21 cellular contexts compared by ENCODE assay signal in genomic region chr10:48249004-48249762, GRCh38. TPM values are rescaled to one million over a fixed set of nuclear protein-coding genes. Genes with fewer than 3 reads are reported as not detected.
A peak's percentile ranks its signal among the peaks of the same experiment; 100 is the strongest.
DNase-seq lines count a peak whose midpoint lies in the region; ATAC-seq and TF ChIP-seq lines count a peak whose summit lies in the region.
"Had no signal": no experiment of that assay in that cellular context is flagged by ENCODE, and none has a peak within 500 bp of the region (broad histone marks: within the 10 kb centered on the region; RNA-seq: fewer than 3 reads in every experiment).

No MANE protein-coding gene starts in this region.

- H3K9me3 ChIP-seq in right atrium auricular region (no peaks in the 10 kb centered on the region), H9 (ENCODE audit: control insufficient read depth, low read depth, low read length) (no peaks in the 10 kb centered on the region), upper lobe of right lung (no peaks in the 10 kb centered on the region)
- H3K9me3 ChIP-seq: BLaER1, SJCRH30 had no signal

- H3K36me3 Mint-ChIP-seq in H9 (ENCODE audit: insufficient read depth in 1 of 3, low read depth in 3 of 3), result no peaks in the 10 kb centered on the region
- no peaks in the 10 kb centered on the region for H3K36me3 Mint-ChIP-seq in activated naive CD8-positive, alpha-beta T cell treated with anti-CD3 and anti-CD28 coated beads, Interleukin-2, amount 50 U/mL, for 24 hours (ENCODE audit: low read depth)
- H3K36me3 Mint-ChIP-seq: CD4-positive, alpha-beta memory T cell had no signal

- no peak overlapping the region for H2BK120ac ChIP-seq in H9 (ENCODE audit: low read depth, low read length, poor library complexity, severe bottlenecking)

- no peak overlapping the region for H4K8ac ChIP-seq in H9 (replicated peaks; ENCODE audit: insufficient read length, low read depth, low read length)

- no peak overlapping the region for H4K5ac ChIP-seq in H9 (ENCODE audit: insufficient read length, low read depth, low read length)

- peaks cover 0 to 53% of the 10 kb centered on the region in 2 donors for H3K4me1 ChIP-seq in right atrium auricular region
- H3K4me1 ChIP-seq in H9 (ENCODE audit: insufficient read depth, low read length), result peaks cover 2% of the 10 kb centered on the region; the same call in 1 of the 2 replicates
- H3K4me1 ChIP-seq in upper lobe of right lung, result no peaks in the 10 kb centered on the region
- H3K4me1 ChIP-seq: SJCRH30 had no signal

- no peak overlapping the region for H3T11ph ChIP-seq in H9 (ENCODE audit: low read length)

- H3K36me3 ChIP-seq in right atrium auricular region (no peaks in the 10 kb centered on the region), upper lobe of right lung (no peaks in the 10 kb centered on the region)
- H3K36me3 ChIP-seq: BLaER1, SJCRH30 had no signal

- no peak overlapping the region for H3K4me3 ChIP-seq in right atrium auricular region
- no peak overlapping the region for H3K4me3 ChIP-seq in upper lobe of right lung
- H3K4me3 ChIP-seq: BLaER1, SJCRH30 had no signal

- no peaks in the 10 kb centered on the region for H3K79me1 ChIP-seq in H9 (ENCODE audit: insufficient read depth, low read depth, low read length, poor library complexity, severe bottlenecking)

- no peak overlapping the region for H3K14ac ChIP-seq in H9 (ENCODE audit: insufficient read depth, low read length)

- no peak overlapping the region for H3K4me2 ChIP-seq in H9 (ENCODE audit: insufficient read depth, insufficient read length, low read length)
- H3K4me2 ChIP-seq: KMS-11 had no signal

- H4K91ac ChIP-seq in H9 (ENCODE audit: insufficient read length, low read depth, low read length), result no peak overlapping the region

- no CpG with 5 or more reads among the region's 6 CpGs for WGBS in H9 (ENCODE audit: extremely low coverage, insufficient read length, low lambda C conversion rate)

- no peak overlapping the region for H2AK5ac ChIP-seq in H9 (ENCODE audit: insufficient read length, low read length)

- no peak overlapping the region for H3K9ac ChIP-seq in H9 (ENCODE audit: extremely low read depth, insufficient read length, low read length)
- H3K9ac ChIP-seq: BLaER1, KMS-11 had no signal

- H3K23ac ChIP-seq in H9 (ENCODE audit: insufficient read length, low read depth, low read length), result no peak overlapping the region

- no peaks in the 10 kb centered on the region for H3K27me3 Mint-ChIP-seq in H9 (ENCODE audit: low read depth)
- H3K27me3 Mint-ChIP-seq in activated naive CD8-positive, alpha-beta T cell treated with anti-CD3 and anti-CD28 coated beads, Interleukin-2, amount 50 U/mL, for 24 hours, result no peaks in the 10 kb centered on the region

- H4K20me1 ChIP-seq in H9 (ENCODE audit: control insufficient read depth, insufficient read depth, insufficient read length), result no peaks in the 10 kb centered on the region
- H4K20me1 ChIP-seq: BLaER1 had no signal

- no peak overlapping the region for H3K4me3 Mint-ChIP-seq in H9
- no peak overlapping the region for H3K4me3 Mint-ChIP-seq in activated naive CD8-positive, alpha-beta T cell treated with anti-CD3 and anti-CD28 coated beads, Interleukin-2, amount 50 U/mL, for 24 hours
- H3K4me3 Mint-ChIP-seq: CD4-positive, alpha-beta memory T cell had no signal

- no peak overlapping the region for H2BK20ac ChIP-seq in H9 (ENCODE audit: low read depth, low read length, poor library complexity, severe bottlenecking)

- no peak overlapping the region for H2AFZ ChIP-seq in H9 (ENCODE audit: low read length)

- no peaks in the 10 kb centered on the region for H3K9me3 Mint-ChIP-seq in H9
- no peaks in the 10 kb centered on the region for H3K9me3 Mint-ChIP-seq in activated naive CD8-positive, alpha-beta T cell treated with anti-CD3 and anti-CD28 coated beads, Interleukin-2, amount 50 U/mL, for 24 hours

- peaks cover 18 to 23% of the 10 kb centered on the region in 2 experiments for H3K4me1 Mint-ChIP-seq in H9
- no peaks in the 10 kb centered on the region for H3K4me1 Mint-ChIP-seq in activated naive CD8-positive, alpha-beta T cell treated with anti-CD3 and anti-CD28 coated beads, Interleukin-2, amount 50 U/mL, for 24 hours

- H2BK15ac ChIP-seq in H9 (ENCODE audit: low read depth, low read length), result no peak overlapping the region

- no peak overlapping the region for H3K4ac ChIP-seq in H9 (ENCODE audit: low read depth, low read length)

- H2BK12ac ChIP-seq in H9 (ENCODE audit: insufficient read length, low read depth, low read length), result no peak overlapping the region

- DNase-seq in right atrium auricular region (ENCODE audit: low spot score) (no peak), Right ventricle myocardium inferior (ENCODE audit: missing footprints) (no peak), H9 (peak; percentile 19), left lobe of liver (ENCODE audit: low spot score) (peak; percentile 7), upper lobe of right lung (no peak)
- DNase-seq in activated naive CD8-positive, alpha-beta T cell treated with anti-CD3 and anti-CD28 coated beads, Interleukin-2, amount 50 U/mL, for 24 hours, result no peak
- DNase-seq: CD4-positive, alpha-beta memory T cell; EL; H7; MV-4-11; NCI-H1436; NCI-H1930; NCI-H226; NCI-H524 treated with DMSO at 0.1 percent for 48 hours; RPMI8226; SJCRH30 had no signal

- no peak overlapping the region for H3K27ac Mint-ChIP-seq in H9
- H3K27ac Mint-ChIP-seq in activated naive CD8-positive, alpha-beta T cell treated with anti-CD3 and anti-CD28 coated beads, Interleukin-2, amount 50 U/mL, for 24 hours, result no peak overlapping the region

- H3K27ac ChIP-seq in right atrium auricular region, result peak overlapping the region; percentile 2 to 76
- no peak overlapping the region for H3K27ac ChIP-seq in H9 (ENCODE audit: insufficient read length, low read depth, low read length)
- H3K27ac ChIP-seq in upper lobe of right lung, result no peak overlapping the region
- H3K27ac ChIP-seq: BLaER1, KMS-11, SJCRH30 had no signal

- TF ChIP-seq CTCF in right atrium auricular region (IDR thresholded peaks at IDR 0.05), result no peak
- no peak for TF ChIP-seq CTCF in H9 (conservative IDR thresholded peaks at IDR 0.05)
- TF ChIP-seq CTCF in upper lobe of right lung (IDR thresholded peaks at IDR 0.05), result no peak

- no peak overlapping the region for H3K18ac ChIP-seq in H9 (ENCODE audit: insufficient read length, low read depth, low read length)

- no peaks in the 10 kb centered on the region for H3K23me2 ChIP-seq in H9 (ENCODE audit: insufficient read length, low read depth, low read length, poor library complexity, severe bottlenecking)

- no peak overlapping the region for H2BK5ac ChIP-seq in H9 (ENCODE audit: insufficient read length, low read length)

- H3K79me2 ChIP-seq in H9 (ENCODE audit: insufficient read depth, low read length), result no peaks in the 10 kb centered on the region

- H3K27me3 ChIP-seq in right atrium auricular region, result no peaks in the 10 kb centered on the region
- H3K27me3 ChIP-seq in H9 (ENCODE audit: insufficient read depth, low read length), result no peaks in the 10 kb centered on the region
- H3K27me3 ChIP-seq in upper lobe of right lung, result no peaks in the 10 kb centered on the region
- H3K27me3 ChIP-seq: BLaER1, SJCRH30 had no signal

- no peak for ATAC-seq in Right ventricle myocardium inferior
- no peak for ATAC-seq in left lobe of liver
- peak; percentile 22 for ATAC-seq in upper lobe of right lung
- no peak for ATAC-seq in HG03342 (IDR thresholded peaks at IDR 0.05; ENCODE audit: unreplicated experiment)
- ATAC-seq in activated naive CD8-positive, alpha-beta T cell treated with anti-CD3 and anti-CD28 coated beads, Interleukin-2, amount 50 U/mL, for 24 hours, result no peak

- no peak overlapping the region for H3K56ac ChIP-seq in H9 (ENCODE audit: insufficient read length, low read depth, low read length)

- intact Hi-C loops in Right ventricle myocardium inferior (cut with DNase I), result no loop called here
- intact Hi-C loops in upper lobe of right lung (cut with DNase I), result no loop called here

RNA-seq across cellular contexts. Expression of gene FRMPD2, which starts 25.3 kb away (rescaled TPM):
- total RNA-seq in right atrium auricular region (1 to 10 TPM; 1.2 to 7.5 TPM), Right ventricle myocardium inferior (not detected), H9 (2021) (0.44 and 0.48 TPM in 2 replicates), left lobe of liver (not detected), upper lobe of right lung (not detected)
- total RNA-seq: A673; CD4-positive, alpha-beta memory T cell; H7; HT-29; SJCRH30 had no signal

RNA-seq across cellular contexts. Expression of gene MAPK8, which starts 57.3 kb away (rescaled TPM):
- 10 to 100 TPM; 22.3 to 26.5 TPM for total RNA-seq in right atrium auricular region
- total RNA-seq in Right ventricle myocardium inferior, result 29.5 TPM
- 52.0 and 56.3 TPM in 2 replicates for total RNA-seq in H9 (2021)
- total RNA-seq in left lobe of liver, result 22.4 TPM
- 42.3 TPM for total RNA-seq in upper lobe of right lung

Comparison
In these comparisons a context has a peak if more than half of its experiments do, and no peak if none do; other contexts are left out.
1. DNase-seq: peak in H9 (single experiment) and left lobe of liver (single experiment); none in right atrium auricular region (single experiment), Right ventricle myocardium inferior (single experiment), upper lobe of right lung (single experiment) and activated naive CD8-positive, alpha-beta T cell treated with anti-CD3 and anti-CD28 coated beads, Interleukin-2, amount 50 U/mL, for 24 hours (single experiment).
2. H3K27ac ChIP-seq: peak in right atrium auricular region (2 of 2); none in H9 (single experiment) and upper lobe of right lung (single experiment).